27 cellular contexts compared by ENCODE assay signal in the genomic region with DNA sequence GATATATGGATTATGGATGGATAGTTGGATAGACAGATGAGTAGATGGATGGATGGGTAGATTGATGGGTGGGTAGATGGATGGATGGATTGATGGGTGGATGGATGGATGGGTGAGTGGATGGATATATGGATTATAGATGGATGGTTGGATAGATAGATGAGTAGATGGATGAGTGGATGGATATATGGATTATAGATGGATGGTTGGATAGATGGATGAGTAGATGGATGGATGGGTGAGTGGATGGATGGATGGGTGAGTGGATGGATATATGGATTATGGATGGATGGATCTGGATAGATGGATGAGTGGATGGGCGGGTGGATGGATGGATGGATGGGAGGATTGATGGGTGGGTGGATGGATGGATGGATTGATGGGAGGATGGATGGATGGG.
"Had no signal": no experiment of that assay in that cellular context is flagged by ENCODE, and none has a peak within 500 bp of the region (broad histone marks: within the 10 kb centered on the region; RNA-seq: fewer than 3 reads in every experiment).

No MANE protein-coding gene starts in this region.

- H3K36me3 ChIP-seq: stomach, suprapubic skin, thoracic aorta, thyroid gland, tibial artery, tibial nerve, transverse colon, upper lobe of left lung, upper lobe of right lung, uterus, vagina had no signal

- ATAC-seq: stimulated activated effector memory CD8-positive, alpha-beta T cell treated with anti-CD3 and anti-CD28 coated beads, Interleukin-12 subunit alpha, Interleukin-12 subunit beta, amount 100 ng/mL, for 72 hours; stimulated activated memory B cell treated with anti-CD40 and anti-IgM and Interleukin-4, amounts not matched to agents 10 μg/mL and 1 μg/mL and 100 μg/mL, for 72 hours; stimulated activated naive B cell treated with anti-CD40 and anti-IgM and Interleukin-4, amounts not matched to agents 10 μg/mL and 1 μg/mL and 100 μg/mL, for 72 hours; stimulated activated naive CD8-positive, alpha-beta T cell treated with anti-CD3 and anti-CD28 coated beads, Interleukin-15, amount 100 ng/mL, for 72 hours; stimulated activated naive CD8-positive, alpha-beta T cell treated with anti-CD3 and anti-CD28 coated beads, Interleukin-15, Interleukin-2, amounts not matched to agents 100 U/mL and 50 U/mL, for 24 hours; upper lobe of right lung had no signal

- FAIRE-seq: urothelium cell line had no signal

- H3K4me1 ChIP-seq: testis had no signal

- H3K27ac ChIP-seq: stomach, suprapubic skin, testis, thoracic aorta, thyroid gland, tibial artery, tibial nerve, transverse colon, upper lobe of left lung, upper lobe of right lung, uterus, vagina had no signal

- DNase-seq: stimulated activated CD4-positive, alpha-beta T cell treated with anti-CD3 and anti-CD28 coated beads, Interleukin-2, amount 100 ng/mL, for 48 hours; stimulated activated CD4-positive, alpha-beta T cell treated with anti-CD3 and anti-CD28 coated beads, Interleukin-4, amount 100 ng/mL, for 1 hour; stimulated activated CD4-positive, alpha-beta T cell treated with anti-CD3 and anti-CD28 coated beads, Interleukin-4, amount 100 ng/mL, for 24 hours; stimulated activated CD4-positive, alpha-beta T cell treated with anti-CD3 and anti-CD28 coated beads, Interleukin-4, amount 100 ng/mL, for 4 hours; stimulated activated CD8-positive, alpha-beta memory T cell treated with anti-CD3 and anti-CD28 coated beads, Interleukin-4, amount 100 ng/mL, for 48 hours; stimulated activated naive B cell treated with anti-CD40 and anti-IgM and Interleukin-4, amounts not matched to agents 10 μg/mL and 1 μg/mL and 100 μg/mL, for 72 hours; stimulated activated naive CD4-positive, alpha-beta T cell; stimulated activated naive CD4-positive, alpha-beta T cell treated with Interleukin-2 at 50 U/mL for 16 hours; stimulated activated naive CD8-positive, alpha-beta T cell treated with anti-CD3 and anti-CD28 coated beads, Interleukin-15, amount 100 ng/mL, for 72 hours; stimulated activated naive CD8-positive, alpha-beta T cell treated with anti-CD3 and anti-CD28 coated beads, Interleukin-15, Interleukin-2, amounts not matched to agents 100 U/mL and 50 U/mL, for 24 hours; stomach; substantia nigra; testis; thyroid gland; tibial artery; transverse colon; trophoblast cell; upper lobe of left lung; upper lobe of right lung; uterus had no signal

- H3K4me3 ChIP-seq: stomach, suprapubic skin, testis, thoracic aorta, thyroid gland, tibial artery, tibial nerve, transverse colon, upper lobe of left lung, upper lobe of right lung, uterus, vagina had no signal

- H3K9me3 ChIP-seq: stomach, suprapubic skin, testis, thoracic aorta, thyroid gland, tibial artery, tibial nerve, transverse colon, upper lobe of left lung, upper lobe of right lung, uterus, vagina had no signal

- H3K27me3 ChIP-seq: testis had no signal
